ENCODE assay signal across 8 cellular contexts in genomic region chr4:94595880-94596483, GRCh38.
DNase-seq lines count a peak whose midpoint lies in the region; ATAC-seq, FAIRE-seq and TF ChIP-seq lines count a peak whose summit lies in the region.

No MANE protein-coding gene starts in this region.

- H3K9ac ChIP-seq in endothelial cell of umbilical vein (replicated peaks; ENCODE audit: extremely low read depth, insufficient read depth, low read length): no peak overlapping the region

- no peaks in the 10 kb centered on the region for H3K9me3 ChIP-seq in endothelial cell of umbilical vein (replicated peaks; ENCODE audit: control insufficient read depth, insufficient read depth, low read length)

- TF ChIP-seq CTCF in endothelial cell of umbilical vein (IDR thresholded peaks at IDR 0.05; ENCODE audit: extremely low read depth in 1 of 2, insufficient read depth in 1 of 2, low read depth in 1 of 2, low read length in 2 of 2) (peak; percentile 26 to 28), omental fat pad (IDR thresholded peaks at IDR 0.05) (no peak)

- H3K4me1 ChIP-seq in endothelial cell of umbilical vein (ENCODE audit: control insufficient read depth, extremely low read depth, insufficient read depth, low read length): peaks cover 11% of the 10 kb centered on the region

- peak; percentile 74 for ATAC-seq in GM19328 (IDR thresholded peaks at IDR 0.05; ENCODE audit: unreplicated experiment)
- ATAC-seq in HG03469 (IDR thresholded peaks at IDR 0.05; ENCODE audit: unreplicated experiment): peak; percentile 60
- ATAC-seq in omental fat pad (ENCODE audit: low FRiP score): peak; percentile 17
- ATAC-seq in GM19397 (IDR thresholded peaks at IDR 0.05; ENCODE audit: unreplicated experiment): no peak

- CTCF ChIA-PET in endothelial cell of umbilical vein (lab: Charles Lee): interaction anchor here (0.9 to 1.8 kb wide), 4 partner anchors 9 to 189 kb away, joined by 3 to 21 read pairs (median 4); no protein-coding TSS in a partner anchor

- FAIRE-seq in endothelial cell of umbilical vein (lab: Jason Lieb, UNC): peak; percentile 43

- peaks cover 11% of the 10 kb centered on the region in 2 experiments for H3K36me3 ChIP-seq in endothelial cell of umbilical vein (ENCODE audit: control insufficient read depth in 2 of 2, extremely low read depth in 1 of 2, insufficient read depth in 2 of 2, low read length in 2 of 2)

- H3K9me1 ChIP-seq in endothelial cell of umbilical vein (replicated peaks; ENCODE audit: control insufficient read depth, extremely low read depth, insufficient read depth, low read length): no peaks in the 10 kb centered on the region

- intact Hi-C loops in endothelial cell of umbilical vein (cut with micrococcal nuclease): loop anchor here (1.0 to 10.0 kb wide), 5 partner anchors 47 to 801 kb away; partner anchors contain the start of gene PDLIM5
- intact Hi-C loops in posterior cingulate gyrus (cut with DNase I): loop anchor here (2.0 to 10.0 kb wide), 3 partner anchors 189 to 801 kb away; no protein-coding TSS in a partner anchor

- POLR2A ChIA-PET in endothelial cell of umbilical vein (lab: Charles Lee): no interaction called here

- H3K4me2 ChIP-seq in endothelial cell of umbilical vein (ENCODE audit: insufficient read depth, low read length): no peak overlapping the region

- no peak overlapping the region for H2AFZ ChIP-seq in endothelial cell of umbilical vein (ENCODE audit: low read depth, low read length)

- H3K79me2 ChIP-seq in endothelial cell of umbilical vein (ENCODE audit: control insufficient read depth, insufficient read depth, low read length): peaks cover 15% of the 10 kb centered on the region

- H4K20me1 ChIP-seq in endothelial cell of umbilical vein (replicated peaks; ENCODE audit: control insufficient read depth, extremely low read depth, insufficient read depth, low read length): no peaks in the 10 kb centered on the region

- no TSS peak for BruUV-seq in endothelial cell of umbilical vein (replicated peaks; lab: Mats Ljungman, UMichigan)

- DNase-seq in DMS53 (lab: John Stamatoyannopoulos, UW): peak; percentile 62
- peak; percentile 73 for DNase-seq in OCI-M1 (lab: John Stamatoyannopoulos, UW)
- peak; percentile 76 for DNase-seq in endothelial cell of umbilical vein (ENCODE audit: low read depth, low spot score)
- no peak for DNase-seq in omental fat pad (ENCODE audit: low spot score)
- no peak for DNase-seq in posterior cingulate gyrus

- dilution Hi-C loops in endothelial cell of umbilical vein (cut with MboI; ENCODE audit: extremely low pct_ligation_motif_present, low sequenced_read_pairs): no loop called here

- no peak overlapping the region for H3K27ac ChIP-seq in endothelial cell of umbilical vein (ENCODE audit: insufficient read depth, low read depth, low read length)

- H3K4me3 ChIP-seq in endothelial cell of umbilical vein (replicated peaks in 1 of 3; ENCODE audit: insufficient read depth in 1 of 3, low read depth in 1 of 3, low read length in 3 of 3): no peak overlapping the region

- TF ChIP-seq POLR2A in endothelial cell of umbilical vein (IDR thresholded peaks at IDR 0.05; ENCODE audit: low read depth, low read length): no peak

- H3K27me3 ChIP-seq in endothelial cell of umbilical vein (ENCODE audit: control insufficient read depth in 2 of 2, insufficient read depth in 2 of 2, low read length in 2 of 2): no peaks in the 10 kb centered on the region

TF ChIP-seq in endothelial cell of umbilical vein, 7 proteins besides CTCF, POLR2A, EP300 and RAD21:
- no peak for TF ChIP-seq MYC (IDR thresholded peaks at IDR 0.05; ENCODE audit: low read depth, low read length)
- TF ChIP-seq GATA2 (IDR thresholded peaks at IDR 0.05; ENCODE audit: insufficient read depth, insufficient read length, low read depth, low read length): no peak
- TF ChIP-seq POLR2AphosphoS5 (IDR thresholded peaks at IDR 0.05; ENCODE audit: insufficient read depth, low read depth, low read length): no peak
- TF ChIP-seq JUN (IDR thresholded peaks at IDR 0.05; ENCODE audit: borderline replicate concordance, insufficient read depth, insufficient read length, low read depth): no peak

Comparison
In these comparisons a context has a peak if more than half of its experiments do, and no peak if none do; other contexts are left out.
1. DNase-seq: peak in DMS53 (single experiment), OCI-M1 (single experiment) and endothelial cell of umbilical vein (single experiment); none in omental fat pad (single experiment) and posterior cingulate gyrus (0 of 10).
2. CTCF ChIP-seq: peak in endothelial cell of umbilical vein (2 of 2); none in omental fat pad (0 of 3).